Comparison of ENCODE assay signal across 18 cellular contexts in the genomic region with DNA sequence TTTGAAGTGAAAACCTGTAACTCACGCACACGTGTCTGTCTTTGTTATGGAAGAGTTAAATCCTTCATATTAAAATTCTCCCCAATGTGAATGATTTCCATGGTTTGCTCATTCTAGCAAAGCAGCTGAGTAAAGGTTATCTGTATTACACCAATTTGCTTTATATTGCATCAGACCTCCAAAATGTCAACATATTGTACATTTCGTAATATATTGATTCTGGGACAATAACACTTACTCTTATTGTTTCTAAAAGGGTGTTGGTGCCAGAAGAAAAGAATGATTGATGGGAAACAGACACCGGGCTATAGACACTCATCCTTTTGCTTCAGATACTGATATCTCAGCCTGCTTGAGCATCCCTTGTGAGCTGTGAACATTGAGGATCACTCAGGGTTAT. TPM values are rescaled to one million over a fixed set of nuclear protein-coding genes. Genes with fewer than 3 reads are reported as not detected.
"Had no signal": no experiment of that assay in that cellular context is flagged by ENCODE, and none has a peak within 500 bp of the region (broad histone marks: within the 10 kb centered on the region; RNA-seq: fewer than 3 reads in every experiment).

No MANE protein-coding gene starts in this region.

- H3K27ac ChIP-seq: neural progenitor cell, ovary had no signal

- H3K4me3 ChIP-seq: neural progenitor cell, ovary had no signal

- H2AFZ ChIP-seq: neural progenitor cell had no signal

- H3K36me3 ChIP-seq: neural progenitor cell, ovary had no signal

- H3K27me3 ChIP-seq: neural progenitor cell, ovary had no signal

- FAIRE-seq: islet of Langerhans had no signal

- DNase-seq: activated CD4-positive, alpha-beta T cell treated with anti-CD3 and anti-CD28 coated beads, Interleukin-2, amount 50 U/mL, for 4 hours; activated CD4-positive, CD25-positive, alpha-beta regulatory T cell treated with anti-CD3 and anti-CD28 coated beads, Interleukin-2, amount 50 U/mL, for 72 hours; activated naive CD4-positive, alpha-beta T cell; activated naive CD8-positive, alpha-beta T cell treated with anti-CD3 and anti-CD28 coated beads, Interleukin-2, amount 10 ng/mL, durations not matched to agents 7 days and 5 days; activated T-cell treated with anti-CD3 and anti-CD28 coated beads for 4 hours; aorta; dermis blood vessel endothelial cell; erythroblast; left colon; mammary epithelial cell; naive B cell; ovary; stimulated activated CD4-positive, alpha-beta T cell treated with anti-CD3 and anti-CD28 coated beads, Interleukin-12 subunit alpha, Interleukin-12 subunit beta, amount 100 ng/mL, for 4 hours; stimulated activated CD4-positive, alpha-beta T cell treated with anti-CD3 and anti-CD28 coated beads, Interleukin-2, amount 100 ng/mL, for 24 hours had no signal

- H3K9ac ChIP-seq: neural progenitor cell had no signal

- H3K9me3 ChIP-seq: ovary had no signal

- ATAC-seq: left colon; stimulated activated effector memory CD8-positive, alpha-beta T cell treated with anti-CD3 and anti-CD28 coated beads, Interleukin-12 subunit alpha, Interleukin-12 subunit beta, amount 100 ng/mL, for 72 hours had no signal

- H3K4me2 ChIP-seq: neural progenitor cell had no signal

RNA-seq across cellular contexts. Expression of a gene that starts 7.0 kb away (rescaled TPM):
- total RNA-seq: chondrocyte had no signal
- polyA plus RNA-seq: aorta had no signal
